ENCODE assay signal across 8 cellular contexts in genomic region chr21:46144464-46145070, GRCh38. TPM values are rescaled to one million over a fixed set of nuclear protein-coding genes. Genes with fewer than 3 reads are reported as not detected.
DNase-seq lines count a peak whose midpoint lies in the region; ATAC-seq and TF ChIP-seq lines count a peak whose summit lies in the region.

No MANE protein-coding gene starts in this region.

- H3K27ac Mint-ChIP-seq in activated naive CD8-positive, alpha-beta T cell treated with anti-CD3 and anti-CD28 coated beads, Interleukin-2, amount 10 ng/mL, durations not matched to agents 7 days and 5 days = peak overlapping the region; percentile 87
- peak overlapping the region in 6 of 10 donors; percentile 38 to 87 (median 66) for H3K27ac Mint-ChIP-seq in naive thymus-derived CD8-positive, alpha-beta T cell

- no peak for ATAC-seq in activated naive CD8-positive, alpha-beta T cell treated with anti-CD3 and anti-CD28 coated beads, Interleukin-2, amount 10 ng/mL, durations not matched to agents 7 days and 5 days (ENCODE audit: low read depth)
- ATAC-seq in naive thymus-derived CD8-positive, alpha-beta T cell = no peak

- POLR2A ChIA-PET in activated naive CD8-positive, alpha-beta T cell treated with anti-CD3 and anti-CD28 coated beads, Interleukin-2, amount 10 ng/mL, durations not matched to agents 7 days and 5 days (lab: Charles Lee) = interaction anchor here (1.4 kb wide), 2 partner anchors 85 to 178 kb away, joined by 4 read pairs; partner anchors contain the start of gene LSS
- POLR2A ChIA-PET in naive thymus-derived CD8-positive, alpha-beta T cell (lab: Charles Lee) = interaction anchor here (1.1 kb wide), 1 partner anchor 314 kb away, joined by 7 read pairs; the partner anchor contains the start of gene DIP2A

- H3K9me3 ChIP-seq in esophagus muscularis mucosa (no peaks in the 10 kb centered on the region), tibial artery (no peaks in the 10 kb centered on the region)

- WGBS in esophagus muscularis mucosa = 30% methylated on average over 1 of the region's 4 CpGs

- H3K36me3 Mint-ChIP-seq in activated naive CD8-positive, alpha-beta T cell treated with anti-CD3 and anti-CD28 coated beads, Interleukin-2, amount 10 ng/mL, durations not matched to agents 7 days and 5 days = no peaks in the 10 kb centered on the region
- no peaks in the 10 kb centered on the region for H3K36me3 Mint-ChIP-seq in naive thymus-derived CD8-positive, alpha-beta T cell

- TF ChIP-seq CTCF in esophagus muscularis mucosa (IDR thresholded peaks at IDR 0.05) = no peak
- TF ChIP-seq CTCF in tibial artery (IDR thresholded peaks at IDR 0.05) = no peak

- no peaks in the 10 kb centered on the region for H3K9me3 Mint-ChIP-seq in activated naive CD8-positive, alpha-beta T cell treated with anti-CD3 and anti-CD28 coated beads, Interleukin-2, amount 10 ng/mL, durations not matched to agents 7 days and 5 days
- H3K9me3 Mint-ChIP-seq in naive thymus-derived CD8-positive, alpha-beta T cell = no peaks in the 10 kb centered on the region

- H3K27ac ChIP-seq in esophagus muscularis mucosa (replicated peaks in 1 of 4) (peak overlapping the region in 1 of 4 donors; percentile 14), tibial artery (no peak overlapping the region)

- H3K36me3 ChIP-seq in esophagus muscularis mucosa = no peaks in the 10 kb centered on the region
- H3K36me3 ChIP-seq in tibial artery = no peaks in the 10 kb centered on the region

- intact Hi-C loops in esophagus muscularis mucosa (cut with DNase I) (loop anchor here (5.0 kb wide), 2 partner anchors 38 to 183 kb away; partner anchors contain the start of gene SPATC1L), tibial artery (cut with DNase I; ENCODE audit: low total_unique reads) (loop anchor here (10.0 kb wide), 2 partner anchors 50 to 140 kb away; partner anchors contain the start of genes MCM3AP and YBEY)

- H3K27me3 Mint-ChIP-seq in activated naive CD8-positive, alpha-beta T cell treated with anti-CD3 and anti-CD28 coated beads, Interleukin-2, amount 10 ng/mL, durations not matched to agents 7 days and 5 days = no peaks in the 10 kb centered on the region
- peaks cover 0 to 2% (median 0%) of the 10 kb centered on the region in 5 donors for H3K27me3 Mint-ChIP-seq in naive thymus-derived CD8-positive, alpha-beta T cell

- H3K27me3 ChIP-seq in esophagus muscularis mucosa (peaks cover 0 to 9% (median 0%) of the 10 kb centered on the region in 4 donors), tibial artery (no peaks in the 10 kb centered on the region)

- H3K4me1 ChIP-seq in esophagus muscularis mucosa (peaks cover 0 to 13% (median 8%) of the 10 kb centered on the region in 4 donors), tibial artery (peaks cover 0 to 10% (median 4%) of the 10 kb centered on the region in 4 donors)

- TF ChIP-seq POLR2A in esophagus muscularis mucosa (IDR thresholded peaks at IDR 0.05; ENCODE audit: low read depth) = no peak

- peak; percentile 63 for DNase-seq in Ammon's horn (ENCODE audit: low spot score)
- DNase-seq in ELR (ENCODE audit: low read depth) = peak; percentile 17
- no peak for DNase-seq in activated naive CD8-positive, alpha-beta T cell treated with anti-CD3 and anti-CD28 coated beads, Interleukin-2, amount 10 ng/mL, durations not matched to agents 7 days and 5 days
- peak in 1 of 10 donors; percentile 32 for DNase-seq in naive thymus-derived CD8-positive, alpha-beta T cell
- DNase-seq in HuH-7.5 (ENCODE audit: low spot score) = no peak
- no peak for DNase-seq in esophagus muscularis mucosa (ENCODE audit: extremely low spot score)
- no peak for DNase-seq in tibial artery
- no peak for DNase-seq in NCI-H446 treated with DMSO at 0.1 percent for 48 hours (lab: John Stamatoyannopoulos, UW)

- no peak for TF ChIP-seq EP300 in esophagus muscularis mucosa (IDR thresholded peaks at IDR 0.05)

- peak overlapping the region; percentile 47 for H3K4me3 Mint-ChIP-seq in activated naive CD8-positive, alpha-beta T cell treated with anti-CD3 and anti-CD28 coated beads, Interleukin-2, amount 10 ng/mL, durations not matched to agents 7 days and 5 days
- H3K4me3 Mint-ChIP-seq in naive thymus-derived CD8-positive, alpha-beta T cell = peak overlapping the region in 3 of 10 donors; percentile 35 to 78 (median 39)

- no peak overlapping the region for H3K4me3 ChIP-seq in esophagus muscularis mucosa
- H3K4me3 ChIP-seq in tibial artery = no peak overlapping the region

- H3K4me1 Mint-ChIP-seq in activated naive CD8-positive, alpha-beta T cell treated with anti-CD3 and anti-CD28 coated beads, Interleukin-2, amount 10 ng/mL, durations not matched to agents 7 days and 5 days = peaks cover 15% of the 10 kb centered on the region
- H3K4me1 Mint-ChIP-seq in naive thymus-derived CD8-positive, alpha-beta T cell = peaks cover 5 to 14% (median 10%) of the 10 kb centered on the region in 4 donors

RNA-seq across cellular contexts. Expression of gene FTCD, which starts 10.8 kb away (rescaled TPM):
- total RNA-seq in activated naive CD8-positive, alpha-beta T cell treated with anti-CD3 and anti-CD28 coated beads, Interleukin-2, amount 10 ng/mL, durations not matched to agents 7 days and 5 days = 1 to 10 TPM in 1 of 2 experiments, under 1 TPM in 1; 0.65 to 1.3 TPM
- 1 to 10 TPM; 2.1 to 2.2 TPM for total RNA-seq in naive thymus-derived CD8-positive, alpha-beta T cell
- polyA plus RNA-seq in naive thymus-derived CD8-positive, alpha-beta T cell = not detected
- total RNA-seq in esophagus muscularis mucosa = 1 to 10 TPM in 2 of 4 donors, under 1 TPM in 1, not detected in 1; 0.26 to 2.5 (median 1.2) TPM

RNA-seq across cellular contexts. Expression of gene SPATC1L, which starts 39.7 kb away (rescaled TPM):
- total RNA-seq in activated naive CD8-positive, alpha-beta T cell treated with anti-CD3 and anti-CD28 coated beads, Interleukin-2, amount 10 ng/mL, durations not matched to agents 7 days and 5 days = 1 to 10 TPM; 7.6 to 8.9 TPM
- total RNA-seq in naive thymus-derived CD8-positive, alpha-beta T cell = 10 to 100 TPM; 11.2 TPM
- polyA plus RNA-seq in naive thymus-derived CD8-positive, alpha-beta T cell = 10 to 100 TPM; 13.0 to 20.5 (median 13.6) TPM
- 10 to 100 TPM in 1 of 4 donors, 1 to 10 TPM in 3; 1.3 to 22.0 (median 7.0) TPM for total RNA-seq in esophagus muscularis mucosa

RNA-seq across cellular contexts. Expression of gene COL6A2, which starts 46.7 kb away (rescaled TPM):
- 10 to 100 TPM; 23.8 to 23.9 TPM for total RNA-seq in activated naive CD8-positive, alpha-beta T cell treated with anti-CD3 and anti-CD28 coated beads, Interleukin-2, amount 10 ng/mL, durations not matched to agents 7 days and 5 days
- total RNA-seq in naive thymus-derived CD8-positive, alpha-beta T cell = 10 to 100 TPM; 91.5 to 98.8 TPM
- 10 to 100 TPM in 1 of 3 donors, 1 to 10 TPM in 2; 3.8 to 13.4 (median 8.8) TPM for polyA plus RNA-seq in naive thymus-derived CD8-positive, alpha-beta T cell
- total RNA-seq in esophagus muscularis mucosa = 1,000 to 10,000 TPM in 2 of 4 donors, 100 to 1,000 TPM in 2; 942 to 1,525 (median 1,202) TPM

Comparison
In these comparisons a context has a peak if more than half of its experiments do, and no peak if none do; other contexts are left out.
1. DNase-seq: peak in Ammon's horn (single experiment) and ELR (single experiment); none in activated naive CD8-positive, alpha-beta T cell treated with anti-CD3 and anti-CD28 coated beads, Interleukin-2, amount 10 ng/mL, durations not matched to agents 7 days and 5 days (single experiment), HuH-7.5 (single experiment), esophagus muscularis mucosa (single experiment), tibial artery (0 of 2) and NCI-H446 treated with DMSO at 0.1 percent for 48 hours (single experiment).
2. RNA of gene COL6A2, which starts 46.7 kb away (total RNA-seq): 942 to 1,525 TPM in esophagus muscularis mucosa; 91.5 to 98.8 TPM in naive thymus-derived CD8-positive, alpha-beta T cell and 23.8 to 23.9 TPM in activated naive CD8-positive, alpha-beta T cell treated with anti-CD3 and anti-CD28 coated beads, Interleukin-2, amount 10 ng/mL, durations not matched to agents 7 days and 5 days; every median in the first group is over 4 times any median in the second.